Comparison of ENCODE assay signal across 8 cellular contexts in genomic region chr16:2003231-2003826, GRCh38. TPM values are rescaled to one million over a fixed set of nuclear protein-coding genes. Genes with fewer than 3 reads are reported as not detected.
"Had no signal": no experiment of that assay in that cellular context is flagged by ENCODE, and none has a peak within 500 bp of the region (broad histone marks: within the 10 kb centered on the region; RNA-seq: fewer than 3 reads in every experiment).

No MANE protein-coding gene starts in this region.

- FAIRE-seq: colon, keratinocyte had no signal

- H3K4me3 ChIP-seq: cardiac muscle cell had no signal

- H3K27me3 ChIP-seq: cardiac muscle cell, gastroesophageal sphincter, sigmoid colon had no signal

- H3K9me3 ChIP-seq: gastroesophageal sphincter, sigmoid colon had no signal

RNA-seq across cellular contexts. Expression of gene NPW, which starts 16.3 kb away (rescaled TPM):
- total RNA-seq: gastroesophageal sphincter, sigmoid colon, urinary bladder had no signal
- polyA plus RNA-seq: keratinocyte had no signal

RNA-seq across cellular contexts. Expression of gene NOXO1, which starts 22.1 kb away (rescaled TPM):
- total RNA-seq: activated CD4-positive, alpha-beta T cell treated with anti-CD3 and anti-CD28 coated beads for 36 hours; activated T-helper 1 cell treated with anti-CD3 and anti-CD28 coated beads, Interleukin-12 subunit alpha, Interleukin-12 subunit beta, Interleukin-2, Interleukin-4 antibody, amounts not matched to agents 30 ng/mL and 10 ng/mL and 1 ng/mL, durations not matched to agents 14 hours and 24 hours and 36 hours; sigmoid colon; urinary bladder had no signal
